ENCODE assay signal across 2 cellular contexts in genomic region chr3:8460050-8460708, GRCh38.
TF ChIP-seq lines count a peak whose summit lies in the region.

No MANE protein-coding gene starts in this region.

TF ChIP-seq in IMR-90, 13 proteins besides CTCF, POLR2A, EP300 and RAD21 (continued from another document):
- no peak for TF ChIP-seq USF2 (IDR thresholded peaks at IDR 0.05; ENCODE audit: low read depth, low read length)
- no peak for TF ChIP-seq MAZ (IDR thresholded peaks at IDR 0.05; ENCODE audit: borderline replicate concordance, low read depth, low read length)
- TF ChIP-seq NFE2L2 (IDR thresholded peaks at IDR 0.05; ENCODE audit: low read depth, low read length) = no peak
- TF ChIP-seq MAFK (IDR thresholded peaks at IDR 0.05; ENCODE audit: low read depth, low read length) = no peak
- TF ChIP-seq CEBPB (IDR thresholded peaks at IDR 0.05; ENCODE audit: low read depth, low read length) = no peak
- TF ChIP-seq ELK1 (IDR thresholded peaks at IDR 0.05; ENCODE audit: borderline replicate concordance, low read depth, low read length) = no peak
- TF ChIP-seq RCOR1 (IDR thresholded peaks at IDR 0.05; ENCODE audit: insufficient replicate concordance, low read length) = no peak
- no peak for TF ChIP-seq CHD1 (IDR thresholded peaks at IDR 0.05; ENCODE audit: low read depth, low read length)

TF ChIP-seq in HEK293T, 16 proteins besides CTCF, POLR2A, EP300 and RAD21 (continued from another document):
- TF ChIP-seq PKNOX1 (IDR thresholded peaks at IDR 0.05) = no peak
- TF ChIP-seq FOXA1 (IDR thresholded peaks at IDR 0.05) = no peak
- TF ChIP-seq NFRKB (IDR thresholded peaks at IDR 0.05) = no peak
- TF ChIP-seq ELF4 (IDR thresholded peaks at IDR 0.05) = no peak
- no peak for TF ChIP-seq BHLHE40 (IDR thresholded peaks at IDR 0.05; ENCODE audit: borderline replicate concordance)
- no peak for TF ChIP-seq TARDBP (IDR thresholded peaks at IDR 0.05)
